ENCODE assay signal across 8 cellular contexts in genomic region chr3:78645628-78646310, GRCh38.
DNase-seq lines count a peak whose midpoint lies in the region; ATAC-seq and TF ChIP-seq lines count a peak whose summit lies in the region.

No MANE protein-coding gene starts in this region.

- no peak overlapping the region for H3K9ac ChIP-seq in neural cell (ENCODE audit: low read length)

- no peak overlapping the region for H3K4me3 ChIP-seq in neural cell (ENCODE audit: low read length)
- H3K4me3 ChIP-seq in effector memory CD4-positive, alpha-beta T cell (ENCODE audit: insufficient read depth, low read depth, low read length, poor library complexity, severe bottlenecking), result no peak overlapping the region

- DNase-seq in DMS 273 (lab: John Stamatoyannopoulos, UW; ENCODE audit: unreplicated experiment), result peak; percentile 79
- DNase-seq in DMS 273 treated with DMSO at 0.1 percent for 48 hours (lab: John Stamatoyannopoulos, UW), result no peak
- peak; percentile 3 for DNase-seq in HuH-7 (ENCODE audit: low spot score)
- peak; percentile 80 for DNase-seq in RKO (ENCODE audit: low spot score)
- DNase-seq in erythroblast (lab: John Stamatoyannopoulos, UW), result peak; percentile 83 to 85
- no peak for DNase-seq in effector memory CD4-positive, alpha-beta T cell

- no peaks in the 10 kb centered on the region for H3K9me2 ChIP-seq in neural cell (ENCODE audit: insufficient read depth, low read length)

- no peak for TF ChIP-seq POLR2A in erythroblast (IDR thresholded peaks at IDR 0.05; ENCODE audit: low read length)

- H3F3A ChIP-seq in neural cell (ENCODE audit: insufficient read depth, low read length, poor library complexity, severe bottlenecking), result no peaks in the 10 kb centered on the region

- no peaks in the 10 kb centered on the region for H3K4me1 ChIP-seq in effector memory CD4-positive, alpha-beta T cell (ENCODE audit: control insufficient read depth, insufficient read depth, low read length, poor library complexity, severe bottlenecking)

- H4K20me1 ChIP-seq in neural cell (ENCODE audit: insufficient read depth), result no peaks in the 10 kb centered on the region

- no peak overlapping the region for H3K4me2 ChIP-seq in neural cell (ENCODE audit: low read length)

- no peaks in the 10 kb centered on the region for H3K27me3 ChIP-seq in neural cell (ENCODE audit: insufficient read depth, low read depth, low read length)
- no peaks in the 10 kb centered on the region for H3K27me3 ChIP-seq in effector memory CD4-positive, alpha-beta T cell (replicated peaks; ENCODE audit: control insufficient read depth, insufficient read depth, low read length, poor library complexity, severe bottlenecking)

- no peaks in the 10 kb centered on the region for H3K79me2 ChIP-seq in neural cell (replicated peaks; ENCODE audit: insufficient read depth, low read length)

- no peak overlapping the region for H3K27ac ChIP-seq in neural cell (ENCODE audit: low read length)
- H3K27ac ChIP-seq in effector memory CD4-positive, alpha-beta T cell (ENCODE audit: insufficient read depth, low read length, poor library complexity, severe bottlenecking), result no peak overlapping the region

- no peaks in the 10 kb centered on the region for H3K9me3 ChIP-seq in neural cell (ENCODE audit: low read length)
- H3K9me3 ChIP-seq in effector memory CD4-positive, alpha-beta T cell (ENCODE audit: control insufficient read depth, low read length), result no peaks in the 10 kb centered on the region

- no peaks in the 10 kb centered on the region for H3K36me3 ChIP-seq in neural cell (ENCODE audit: insufficient read depth, low read length)
- no peaks in the 10 kb centered on the region for H3K36me3 ChIP-seq in effector memory CD4-positive, alpha-beta T cell (ENCODE audit: control insufficient read depth, insufficient read depth, low read length)

- ATAC-seq in GM21717 (IDR thresholded peaks at IDR 0.05; ENCODE audit: unreplicated experiment), result peak; percentile 75

- no peak for TF ChIP-seq EP300 in neural cell (conservative IDR thresholded peaks at IDR 0.05; ENCODE audit: poor library complexity, severe bottlenecking)

- TF ChIP-seq RAD21 in neural cell (conservative IDR thresholded peaks at IDR 0.05), result peak; percentile 94

- TF ChIP-seq CTCF in neural cell (IDR thresholded peaks at IDR 0.05; ENCODE audit: poor library complexity, severe bottlenecking), result peak; percentile 91

- no peak overlapping the region for H2AFZ ChIP-seq in neural cell (ENCODE audit: low read depth, low read length)

TF ChIP-seq in neural cell, 6 proteins besides CTCF, POLR2A, EP300 and RAD21:
- TF ChIP-seq, protein P1, sequence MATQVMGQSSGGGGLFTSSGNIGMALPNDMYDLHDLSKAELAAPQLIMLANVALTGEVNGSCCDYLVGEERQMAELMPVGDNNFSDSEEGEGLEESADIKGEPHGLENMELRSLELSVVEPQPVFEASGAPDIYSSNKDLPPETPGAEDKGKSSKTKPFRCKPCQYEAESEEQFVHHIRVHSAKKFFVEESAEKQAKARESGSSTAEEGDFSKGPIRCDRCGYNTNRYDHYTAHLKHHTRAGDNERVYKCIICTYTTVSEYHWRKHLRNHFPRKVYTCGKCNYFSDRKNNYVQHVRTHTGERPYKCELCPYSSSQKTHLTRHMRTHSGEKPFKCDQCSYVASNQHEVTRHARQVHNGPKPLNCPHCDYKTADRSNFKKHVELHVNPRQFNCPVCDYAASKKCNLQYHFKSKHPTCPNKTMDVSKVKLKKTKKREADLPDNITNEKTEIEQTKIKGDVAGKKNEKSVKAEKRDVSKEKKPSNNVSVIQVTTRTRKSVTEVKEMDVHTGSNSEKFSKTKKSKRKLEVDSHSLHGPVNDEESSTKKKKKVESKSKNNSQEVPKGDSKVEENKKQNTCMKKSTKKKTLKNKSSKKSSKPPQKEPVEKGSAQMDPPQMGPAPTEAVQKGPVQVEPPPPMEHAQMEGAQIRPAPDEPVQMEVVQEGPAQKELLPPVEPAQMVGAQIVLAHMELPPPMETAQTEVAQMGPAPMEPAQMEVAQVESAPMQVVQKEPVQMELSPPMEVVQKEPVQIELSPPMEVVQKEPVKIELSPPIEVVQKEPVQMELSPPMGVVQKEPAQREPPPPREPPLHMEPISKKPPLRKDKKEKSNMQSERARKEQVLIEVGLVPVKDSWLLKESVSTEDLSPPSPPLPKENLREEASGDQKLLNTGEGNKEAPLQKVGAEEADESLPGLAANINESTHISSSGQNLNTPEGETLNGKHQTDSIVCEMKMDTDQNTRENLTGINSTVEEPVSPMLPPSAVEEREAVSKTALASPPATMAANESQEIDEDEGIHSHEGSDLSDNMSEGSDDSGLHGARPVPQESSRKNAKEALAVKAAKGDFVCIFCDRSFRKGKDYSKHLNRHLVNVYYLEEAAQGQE (IDR thresholded peaks at IDR 0.05; ENCODE audit: borderline replicate concordance), result no peak
- TF ChIP-seq TAF1 (IDR thresholded peaks at IDR 0.05; ENCODE audit: low read depth) (no peak), SMC3 (conservative IDR thresholded peaks at IDR 0.05; ENCODE audit: poor library complexity) (peak; percentile 90), EZH2 (IDR thresholded peaks at IDR 0.05; ENCODE audit: borderline replicate concordance, insufficient read depth, low read length, poor library complexity, severe bottlenecking) (no peak)
TF ChIP-seq in neural cell: peak in this region for 1.

Comparison
In these comparisons a context has a peak if more than half of its experiments do, and no peak if none do; other contexts are left out.
1. DNase-seq: peak in DMS 273 (single experiment), HuH-7 (single experiment), RKO (single experiment) and erythroblast (2 of 2); none in DMS 273 treated with DMSO at 0.1 percent for 48 hours (single experiment) and effector memory CD4-positive, alpha-beta T cell (0 of 3).